In the genomic region with DNA sequence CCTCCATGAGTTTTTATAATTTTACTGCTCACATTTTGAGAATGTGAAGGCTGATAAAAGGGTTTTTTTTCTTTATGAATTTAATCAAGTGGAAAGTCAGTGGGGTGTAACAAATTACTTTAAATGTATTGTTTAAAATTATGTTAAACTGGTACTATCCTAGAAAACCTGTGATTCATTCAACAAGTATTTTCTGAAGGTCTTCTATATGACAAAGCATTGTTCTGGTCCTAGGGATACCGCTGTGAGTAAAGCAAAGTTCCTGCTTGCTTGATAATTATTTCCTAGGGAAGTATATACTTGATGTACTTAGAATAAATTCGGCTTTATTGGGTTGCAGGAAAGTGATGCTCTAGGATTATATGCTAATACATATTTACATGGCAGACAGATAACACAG, we compare ENCODE assay signal across 19 cellular contexts.
"Had no signal": no experiment of that assay in that cellular context is flagged by ENCODE, and none has a peak within 500 bp of the region (broad histone marks: within the 10 kb centered on the region; RNA-seq: fewer than 3 reads in every experiment).

No MANE protein-coding gene starts in this region.

- H3K9me3 ChIP-seq: body of pancreas, ovary, upper lobe of left lung had no signal

- H3K4me3 ChIP-seq: body of pancreas, dorsolateral prefrontal cortex, neural progenitor cell, ovary, upper lobe of left lung had no signal

- ATAC-seq: activated CD8-positive, alpha-beta T cell treated with anti-CD3 and anti-CD28 coated beads for 36 hours; activated naive CD8-positive, alpha-beta T cell treated with anti-CD3 and anti-CD28 coated beads, Interleukin-2, amount 50 U/mL, for 24 hours; body of pancreas; esophagus mucosa; stimulated activated naive CD8-positive, alpha-beta T cell treated with anti-CD3 and anti-CD28 coated beads, Interleukin-15, Interleukin-2, amounts not matched to agents 100 U/mL and 50 U/mL, for 24 hours; T-cell had no signal

- H3K27me3 ChIP-seq: ovary had no signal

- DNase-seq: activated CD4-positive, alpha-beta T cell treated with anti-CD3 and anti-CD28 coated beads for 4 hours; activated CD8-positive, alpha-beta T cell treated with anti-CD3 and anti-CD28 coated beads for 36 hours; activated naive CD4-positive, alpha-beta T cell treated with Interleukin-2 at 50 U/mL for 16 hours; activated naive CD8-positive, alpha-beta T cell treated with anti-CD3 and anti-CD28 coated beads, Interleukin-2, amount 50 U/mL, for 24 hours; body of pancreas; cerebellar nuclear complex; dorsolateral prefrontal cortex; foreskin fibroblast; head of caudate nucleus; islet precursor cell; ovary; stimulated activated CD4-positive, alpha-beta T cell treated with anti-CD3 and anti-CD28 coated beads, Interleukin-2, amount 100 ng/mL, for 48 hours; stimulated activated naive CD8-positive, alpha-beta T cell treated with anti-CD3 and anti-CD28 coated beads, Interleukin-15, Interleukin-2, amounts not matched to agents 100 U/mL and 50 U/mL, for 24 hours; T-cell; T1000; upper lobe of left lung had no signal

- H3K36me3 Mint-ChIP-seq: neural progenitor cell, T-cell had no signal

- H3K9me3 Mint-ChIP-seq: activated naive CD8-positive, alpha-beta T cell treated with anti-CD3 and anti-CD28 coated beads, Interleukin-2, amount 50 U/mL, for 24 hours; neural progenitor cell; T-cell had no signal

- H3K4me3 Mint-ChIP-seq: activated CD8-positive, alpha-beta T cell treated with anti-CD3 and anti-CD28 coated beads for 36 hours; activated naive CD8-positive, alpha-beta T cell treated with anti-CD3 and anti-CD28 coated beads, Interleukin-2, amount 50 U/mL, for 24 hours; neural progenitor cell; T-cell had no signal

- H3K36me3 ChIP-seq: neural progenitor cell, ovary, upper lobe of left lung had no signal

- H3K27ac ChIP-seq: body of pancreas, dorsolateral prefrontal cortex, neural progenitor cell, ovary, upper lobe of left lung, VCaP had no signal

- H3K27ac Mint-ChIP-seq: activated CD8-positive, alpha-beta T cell treated with anti-CD3 and anti-CD28 coated beads for 36 hours; activated naive CD8-positive, alpha-beta T cell treated with anti-CD3 and anti-CD28 coated beads, Interleukin-2, amount 50 U/mL, for 24 hours; neural progenitor cell; T-cell had no signal
